In genomic region chr2:225462945-225463344, GRCh38 we compare ENCODE assay signal across 28 cellular contexts.
A peak's percentile ranks its signal among the peaks of the same experiment; 100 is the strongest.
DNase-seq lines count a peak whose midpoint lies in the region; ATAC-seq and TF ChIP-seq lines count a peak whose summit lies in the region.
"Had no signal": no experiment of that assay in that cellular context is flagged by ENCODE, and none has a peak within 500 bp of the region (broad histone marks: within the 10 kb centered on the region; RNA-seq: fewer than 3 reads in every experiment).

No MANE protein-coding gene starts in this region.

- H3K27ac Mint-ChIP-seq in CD4-positive, alpha-beta T cell = peak overlapping the region; percentile 39
- H3K27ac Mint-ChIP-seq: activated CD4-positive, alpha-beta T cell treated with anti-CD3 and anti-CD28 coated beads, Interleukin-2, amount 10 ng/mL, durations not matched to agents 24 days and 14 days; HFFc6; IgD-negative memory B cell; nephron progenitor cell; stimulated activated memory B cell treated with anti-CD40 and anti-IgM and Interleukin-4, amounts not matched to agents 10 μg/mL and 1 μg/mL and 100 μg/mL, for 72 hours had no signal

- no peaks in the 10 kb centered on the region for H3K27me3 ChIP-seq in CD4-positive, alpha-beta T cell (ENCODE audit: control insufficient read depth, insufficient read depth, low read length)
- H3K27me3 ChIP-seq in HCT116 (ENCODE audit: insufficient read depth, low read length) = no peaks in the 10 kb centered on the region
- no peaks in the 10 kb centered on the region for H3K27me3 ChIP-seq in RWPE2 (ENCODE audit: insufficient read depth, poor library complexity, severe bottlenecking)
- no peaks in the 10 kb centered on the region for H3K27me3 ChIP-seq in left ventricle myocardium inferior (ENCODE audit: low read depth)
- H3K27me3 ChIP-seq: BLaER1 treated with 17β-estradiol and CSF1 and Interleukin-3, amounts not matched to agents 10 nM and 100 nM; body of pancreas had no signal

- RAD21 ChIA-PET in HCT116 (lab: Charles Lee; ENCODE audit: low non-redundant PET in 1 of 2, low total read pairs in 2 of 2, uncharacterized antibody in 2 of 2, unreplicated experiment in 2 of 2) = no interaction called here

- DNase-seq in CD4-positive, alpha-beta T cell = no peak
- DNase-seq in HCT116 (ENCODE audit: low read depth, low spot score) = peak; percentile 41
- DNase-seq in RWPE2 (ENCODE audit: low spot score) = no peak
- DNase-seq in left ventricle myocardium inferior = no peak
- DNase-seq: activated CD4-positive, alpha-beta T cell treated with anti-CD3 and anti-CD28 coated beads, Interleukin-2, amount 10 ng/mL, durations not matched to agents 24 days and 14 days; activated gamma-delta T cell treated with Interleukin-2 at 50 U/mL for 16 hours; activated T-cell treated with anti-CD3 and anti-CD28 coated beads, Interleukin-2, amount 50 U/mL, for 4 hours; body of pancreas; effector memory CD4-positive, alpha-beta T cell; foreskin keratinocyte; GM23248; HFFc6; NCI-H1105; NCI-H226; nephron progenitor cell; SHP77 treated with DMSO at 0.1 percent for 48 hours; stimulated activated CD4-positive, alpha-beta T cell treated with anti-CD3 and anti-CD28 coated beads, Interleukin-12 subunit alpha, Interleukin-12 subunit beta, amount 100 ng/mL, for 4 hours; stimulated activated CD4-positive, alpha-beta T cell treated with anti-CD3 and anti-CD28 coated beads, Interleukin-4, amount 100 ng/mL, for 24 hours had no signal

- H3K36me3 ChIP-seq in HCT116 (ENCODE audit: control insufficient read depth in 1 of 2, insufficient read depth in 2 of 2, low read length in 2 of 2) = no peaks in the 10 kb centered on the region
- H3K36me3 ChIP-seq in RWPE2 (ENCODE audit: low read depth) = no peaks in the 10 kb centered on the region
- no peaks in the 10 kb centered on the region for H3K36me3 ChIP-seq in left ventricle myocardium inferior
- H3K36me3 ChIP-seq: BLaER1 treated with 17β-estradiol and CSF1 and Interleukin-3, amounts not matched to agents 10 nM and 100 nM had no signal

- no peak for TF ChIP-seq POLR2A in HCT116 (IDR thresholded peaks at IDR 0.05; ENCODE audit: borderline replicate concordance, extremely low read depth, insufficient read depth, insufficient read length)

- no peaks in the 10 kb centered on the region for H3K9me3 ChIP-seq in CD4-positive, alpha-beta T cell (ENCODE audit: control insufficient read depth, low read length)
- no peaks in the 10 kb centered on the region for H3K9me3 ChIP-seq in HCT116 (ENCODE audit: control insufficient read depth in 1 of 2, insufficient read depth in 1 of 2, low read depth in 1 of 2, low read length in 2 of 2)
- no peaks in the 10 kb centered on the region for H3K9me3 ChIP-seq in RWPE2 (ENCODE audit: severe bottlenecking)
- no peaks in the 10 kb centered on the region for H3K9me3 ChIP-seq in left ventricle myocardium inferior (replicated peaks)
- H3K9me3 ChIP-seq: BLaER1 treated with 17β-estradiol and CSF1 and Interleukin-3, amounts not matched to agents 10 nM and 100 nM; body of pancreas; Caco-2 had no signal

- peaks cover 25% of the 10 kb centered on the region for H3K4me1 Mint-ChIP-seq in CD4-positive, alpha-beta T cell (ENCODE audit: low read depth)

- H3K4me2 ChIP-seq in HCT116 (ENCODE audit: low read length) = no peak overlapping the region
- H3K4me2 ChIP-seq: BLaER1 treated with 17β-estradiol and CSF1 and Interleukin-3, amounts not matched to agents 10 nM and 100 nM had no signal

- CTCF ChIA-PET in CD4-positive, alpha-beta T cell (lab: Charles Lee) = no interaction called here
- CTCF ChIA-PET in HCT116 (lab: Charles Lee) = no interaction called here

- H3K4me3 Mint-ChIP-seq in CD4-positive, alpha-beta T cell = no peak overlapping the region
- H3K4me3 Mint-ChIP-seq: activated CD4-positive, alpha-beta T cell treated with anti-CD3 and anti-CD28 coated beads, Interleukin-2, amount 10 ng/mL, durations not matched to agents 24 days and 14 days; activated T-cell treated with anti-CD3 and anti-CD28 coated beads, Interleukin-2, amount 50 U/mL, for 4 hours; HFFc6; nephron progenitor cell; stimulated activated memory B cell treated with anti-CD40 and anti-IgM and Interleukin-4, amounts not matched to agents 10 μg/mL and 1 μg/mL and 100 μg/mL, for 72 hours had no signal

- no peaks in the 10 kb centered on the region for H4K20me1 ChIP-seq in HCT116 (ENCODE audit: insufficient read depth)
- H4K20me1 ChIP-seq: BLaER1 treated with 17β-estradiol and CSF1 and Interleukin-3, amounts not matched to agents 10 nM and 100 nM had no signal

- H3K4me1 ChIP-seq in HCT116 (ENCODE audit: control insufficient read depth in 1 of 2, insufficient read depth in 2 of 2, low read length in 2 of 2) = no peaks in the 10 kb centered on the region
- no peaks in the 10 kb centered on the region for H3K4me1 ChIP-seq in RWPE2 (ENCODE audit: insufficient read depth, poor library complexity, severe bottlenecking)
- no peaks in the 10 kb centered on the region for H3K4me1 ChIP-seq in left ventricle myocardium inferior
- H3K4me1 ChIP-seq: foreskin keratinocyte had no signal

- intact Hi-C loops in CD4-positive, alpha-beta T cell (cut with DNase I, micrococcal nuclease) = no loop called here
- intact Hi-C loops in HCT116 (cut with micrococcal nuclease) (no loop called here), left ventricle myocardium inferior (cut with micrococcal nuclease) (no loop called here)

- no peak overlapping the region for H3K4me3 ChIP-seq in HCT116 (replicated peaks in 1 of 2; ENCODE audit: low read depth in 1 of 2, low read length in 2 of 2)
- H3K4me3 ChIP-seq in RWPE2 (ENCODE audit: severe bottlenecking) = no peak overlapping the region
- no peak overlapping the region for H3K4me3 ChIP-seq in left ventricle myocardium inferior
- H3K4me3 ChIP-seq: BLaER1 treated with 17β-estradiol and CSF1 and Interleukin-3, amounts not matched to agents 10 nM and 100 nM; body of pancreas; GM12878; GM23248 had no signal

- peaks cover 10% of the 10 kb centered on the region for H3K27me3 Mint-ChIP-seq in CD4-positive, alpha-beta T cell
- H3K27me3 Mint-ChIP-seq: IgD-negative memory B cell; stimulated activated memory B cell treated with anti-CD40 and anti-IgM and Interleukin-4, amounts not matched to agents 10 μg/mL and 1 μg/mL and 100 μg/mL, for 72 hours had no signal

- H3K9me2 ChIP-seq in HCT116 (ENCODE audit: insufficient read depth) = no peaks in the 10 kb centered on the region

- ATAC-seq in CD4-positive, alpha-beta T cell (ENCODE audit: poor library complexity) = no peak
- ATAC-seq in HCT116 = peak; percentile 63
- ATAC-seq in RWPE2 (ENCODE audit: low read depth) = peak; percentile 48; the same call in 1 of the 3 replicates
- peak; percentile 61 for ATAC-seq in esophagus mucosa
- ATAC-seq in HG02623 (IDR thresholded peaks at IDR 0.05; ENCODE audit: unreplicated experiment) = no peak
- no peak for ATAC-seq in HG02884 (IDR thresholded peaks at IDR 0.05; ENCODE audit: unreplicated experiment)
- ATAC-seq in GM21529 (IDR thresholded peaks at IDR 0.05; ENCODE audit: unreplicated experiment) = no peak
- ATAC-seq: activated T-cell treated with anti-CD3 and anti-CD28 coated beads, Interleukin-2, amount 50 U/mL, for 4 hours; body of pancreas; foreskin keratinocyte; GM12878; sciatic nerve; stimulated activated memory B cell treated with anti-CD40 and anti-IgM and Interleukin-4, amounts not matched to agents 10 μg/mL and 1 μg/mL and 100 μg/mL, for 72 hours had no signal

- no peaks in the 10 kb centered on the region for H3K79me2 ChIP-seq in HCT116 (ENCODE audit: insufficient read depth, low read length)

- H2AFZ ChIP-seq in HCT116 (ENCODE audit: low read depth, low read length, poor library complexity, severe bottlenecking) = no peak overlapping the region
- H2AFZ ChIP-seq: GM23248 had no signal

- no TSS peak for BruUV-seq in HCT116 (replicated peaks; lab: Mats Ljungman, UMichigan)

- 0 out of 2 replicates have a peak, but pooled peaks have one; percentile 6 for TF ChIP-seq RAD21 in HCT116 (IDR thresholded peaks at IDR 0.05; ENCODE audit: low read depth)

- no peak overlapping the region for H3K9ac ChIP-seq in HCT116 (ENCODE audit: low read length)
- H3K9ac ChIP-seq: BLaER1 treated with 17β-estradiol and CSF1 and Interleukin-3, amounts not matched to agents 10 nM and 100 nM; GM23248 had no signal

- H3K27ac ChIP-seq in CD4-positive, alpha-beta T cell (ENCODE audit: low read depth, low read length) = no peak overlapping the region
- H3K27ac ChIP-seq in HCT116 (ENCODE audit: low read depth, low read length) (no peak overlapping the region), RWPE2 (ENCODE audit: poor library complexity, severe bottlenecking) (no peak overlapping the region), left ventricle myocardium inferior (replicated peaks) (no peak overlapping the region)
- H3K27ac ChIP-seq: BLaER1 treated with 17β-estradiol and CSF1 and Interleukin-3, amounts not matched to agents 10 nM and 100 nM; body of pancreas; foreskin keratinocyte; GM23248 had no signal

- POLR2A ChIA-PET in CD4-positive, alpha-beta T cell (lab: Charles Lee) = no interaction called here
- POLR2A ChIA-PET in HCT116 (lab: Charles Lee) = no interaction called here

- H3K36me3 Mint-ChIP-seq in CD4-positive, alpha-beta T cell (ENCODE audit: low read depth) = no peaks in the 10 kb centered on the region
- H3K36me3 Mint-ChIP-seq: IgD-negative memory B cell; stimulated activated memory B cell treated with anti-CD40 and anti-IgM and Interleukin-4, amounts not matched to agents 10 μg/mL and 1 μg/mL and 100 μg/mL, for 72 hours had no signal

- no peak for TF ChIP-seq CTCF in CD4-positive, alpha-beta T cell (IDR thresholded peaks at IDR 0.05)
- TF ChIP-seq CTCF in HCT116 (IDR thresholded peaks at IDR 0.05 in 2 of 3, conservative IDR thresholded peaks at IDR 0.05 in 1 of 3; ENCODE audit: borderline replicate concordance in 1 of 3, insufficient read depth in 1 of 3, low read depth in 2 of 3, low read length in 2 of 3) (peak in 1 of 3 experiments; percentile 17; a peak in 1 of 6 replicates), RWPE2 (IDR thresholded peaks at IDR 0.05; ENCODE audit: poor library complexity, severe bottlenecking) (no peak), left ventricle myocardium inferior (IDR thresholded peaks at IDR 0.05; ENCODE audit: borderline replicate concordance) (no peak)

- no peaks in the 10 kb centered on the region for H3K9me3 Mint-ChIP-seq in CD4-positive, alpha-beta T cell
- H3K9me3 Mint-ChIP-seq: activated CD4-positive, alpha-beta T cell treated with anti-CD3 and anti-CD28 coated beads, Interleukin-2, amount 10 ng/mL, durations not matched to agents 24 days and 14 days; activated T-cell treated with anti-CD3 and anti-CD28 coated beads, Interleukin-2, amount 50 U/mL, for 4 hours; HFFc6; IgD-negative memory B cell; nephron progenitor cell; stimulated activated memory B cell treated with anti-CD40 and anti-IgM and Interleukin-4, amounts not matched to agents 10 μg/mL and 1 μg/mL and 100 μg/mL, for 72 hours had no signal

TF ChIP-seq in HCT116, 20 proteins besides CTCF, POLR2A, EP300 and RAD21:
- TF ChIP-seq CEBPB (IDR thresholded peaks at IDR 0.05; ENCODE audit: low read depth) (peak; percentile 89), ZNF274 (IDR thresholded peaks at IDR 0.05; ENCODE audit: low read depth, low read length) (no peak)
TF ChIP-seq in HCT116: peak in this region for 1.

Comparison
In these comparisons a context has a peak if more than half of its experiments do, and no peak if none do; other contexts are left out.
1. ATAC-seq: peak in HCT116 (single experiment), RWPE2 (single experiment) and esophagus mucosa (single experiment); none in CD4-positive, alpha-beta T cell (single experiment), HG02623 (single experiment), HG02884 (single experiment) and GM21529 (single experiment).